ENCODE assay signal across 31 cellular contexts in the genomic region with DNA sequence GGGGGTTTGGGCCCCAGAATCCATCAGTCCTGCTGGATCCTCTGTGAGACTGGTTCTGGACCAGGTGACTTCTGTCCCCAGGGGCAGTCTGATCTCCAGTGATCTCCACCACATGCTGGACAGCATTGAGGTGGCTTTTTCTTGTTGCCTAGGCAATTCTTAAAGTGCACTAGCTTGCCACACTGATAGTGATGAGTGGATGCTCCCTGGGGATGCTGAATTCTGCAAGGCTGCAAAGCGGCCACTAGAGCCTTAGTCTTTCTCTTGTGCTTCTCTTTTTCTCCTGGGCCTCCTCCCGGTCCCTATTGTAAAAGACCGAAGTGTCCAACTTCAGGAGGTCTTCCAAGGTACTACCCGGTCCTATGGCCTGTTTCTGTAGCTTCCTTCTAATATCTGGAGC.
"Had no signal": no experiment of that assay in that cellular context is flagged by ENCODE, and none has a peak within 500 bp of the region (broad histone marks: within the 10 kb centered on the region; RNA-seq: fewer than 3 reads in every experiment).

No MANE protein-coding gene starts in this region.

- H3K4me1 Mint-ChIP-seq: central memory CD8-positive, alpha-beta T cell; naive B cell; stimulated activated memory B cell treated with anti-CD40 and anti-IgM and Interleukin-4, amounts not matched to agents 10 μg/mL and 1 μg/mL and 100 μg/mL, for 72 hours; stimulated activated naive CD8-positive, alpha-beta T cell treated with anti-CD3 and anti-CD28 coated beads, Interleukin-15, amount 100 ng/mL, for 72 hours had no signal

- DNase-seq: activated CD4-positive, alpha-beta T cell treated with anti-CD3 and anti-CD28 coated beads for 4 hours; activated CD4-positive, alpha-beta T cell treated with anti-CD3 and anti-CD28 coated beads, Interleukin-2, amount 50 U/mL, for 4 hours; activated CD8-positive, alpha-beta memory T cell treated with anti-CD3 and anti-CD28 coated beads, Interleukin-2, amount 50 U/mL, for 4 hours; activated naive CD4-positive, alpha-beta T cell treated with Interleukin-2 at 50 U/mL for 16 hours; activated T-cell treated with anti-CD3 and anti-CD28 coated beads, Interleukin-2, amount 50 U/mL, for 48 hours; anterior cingulate cortex; head of caudate nucleus; hippocampal formation; left cardiac atrium; mammary epithelial cell; naive B cell; nephron progenitor cell; pancreas; retina; stimulated activated CD4-positive, alpha-beta T cell treated with anti-CD3 and anti-CD28 coated beads, Interleukin-1b, Interleukin-23, amount 100 ng/mL, for 48 hours; stimulated activated CD4-positive, alpha-beta T cell treated with anti-CD3 and anti-CD28 coated beads, Interleukin-4, amount 100 ng/mL, for 4 hours; stimulated activated CD8-positive, alpha-beta memory T cell treated with anti-CD3 and anti-CD28 coated beads, Interleukin-4, amount 100 ng/mL, for 48 hours; stimulated activated naive CD8-positive, alpha-beta T cell treated with anti-CD3 and anti-CD28 coated beads, Interleukin-15, amount 100 ng/mL, for 72 hours; T-helper 9 cell; upper lobe of right lung had no signal

- H3K27ac Mint-ChIP-seq: activated naive CD8-positive, alpha-beta T cell; activated T-helper 2 cell treated with anti-CD3 and anti-CD28 coated beads, Interferon-gamma antibody, Interleukin-2, Interleukin-4, amounts not matched to agents 10 μg/mL and 5 μg/mL and 100 μg/mL, durations not matched to agents 14 hours and 24 hours and 36 hours; dendritic cell treated with granulocyte-macrophage colony-stimulating factor and Interleukin-4, amounts not matched to agents 40 ng/mL and 50 ng/mL, for 4 days; naive B cell; stimulated activated memory B cell treated with anti-CD40 and anti-IgM and Interleukin-4, amounts not matched to agents 10 μg/mL and 1 μg/mL and 100 μg/mL, for 72 hours; stimulated activated naive CD8-positive, alpha-beta T cell treated with anti-CD3 and anti-CD28 coated beads, Interleukin-15, amount 100 ng/mL, for 72 hours had no signal

- H3K36me3 Mint-ChIP-seq: activated naive CD8-positive, alpha-beta T cell; mesothelial cell of epicardium; naive B cell; stimulated activated memory B cell treated with anti-CD40 and anti-IgM and Interleukin-4, amounts not matched to agents 10 μg/mL and 1 μg/mL and 100 μg/mL, for 72 hours had no signal

- ATAC-seq: gastroesophageal sphincter; left cardiac atrium; pancreas; stimulated activated memory B cell treated with anti-CD40 and anti-IgM and Interleukin-4, amounts not matched to agents 10 μg/mL and 1 μg/mL and 100 μg/mL, for 72 hours; stimulated activated naive CD8-positive, alpha-beta T cell treated with anti-CD3 and anti-CD28 coated beads, Interleukin-15, amount 100 ng/mL, for 72 hours had no signal

- H3K4me3 ChIP-seq: esophagus muscularis mucosa, gastroesophageal sphincter, pancreas, prostate gland, smooth muscle cell, thyroid gland, upper lobe of right lung had no signal

- H3K4me3 Mint-ChIP-seq: activated naive CD8-positive, alpha-beta T cell; central memory CD8-positive, alpha-beta T cell; dendritic cell treated with granulocyte-macrophage colony-stimulating factor and Interleukin-4, amounts not matched to agents 40 ng/mL and 50 ng/mL, for 4 days; mesothelial cell of epicardium; naive B cell; nephron progenitor cell; stimulated activated memory B cell treated with anti-CD40 and anti-IgM and Interleukin-4, amounts not matched to agents 10 μg/mL and 1 μg/mL and 100 μg/mL, for 72 hours; stimulated activated naive CD8-positive, alpha-beta T cell treated with anti-CD3 and anti-CD28 coated beads, Interleukin-15, amount 100 ng/mL, for 72 hours had no signal

- H3K27me3 Mint-ChIP-seq: activated naive CD8-positive, alpha-beta T cell; dendritic cell treated with granulocyte-macrophage colony-stimulating factor and Interleukin-4, amounts not matched to agents 40 ng/mL and 50 ng/mL, for 4 days; stimulated activated memory B cell treated with anti-CD40 and anti-IgM and Interleukin-4, amounts not matched to agents 10 μg/mL and 1 μg/mL and 100 μg/mL, for 72 hours; stimulated activated naive CD8-positive, alpha-beta T cell treated with anti-CD3 and anti-CD28 coated beads, Interleukin-15, amount 100 ng/mL, for 72 hours had no signal

- H3K9me3 Mint-ChIP-seq: activated T-helper 2 cell treated with anti-CD3 and anti-CD28 coated beads, Interferon-gamma antibody, Interleukin-2, Interleukin-4, amounts not matched to agents 10 μg/mL and 5 μg/mL and 100 μg/mL, durations not matched to agents 14 hours and 24 hours and 36 hours; central memory CD8-positive, alpha-beta T cell; dendritic cell treated with granulocyte-macrophage colony-stimulating factor and Interleukin-4, amounts not matched to agents 40 ng/mL and 50 ng/mL, for 4 days; mesothelial cell of epicardium; naive B cell; nephron progenitor cell; stimulated activated memory B cell treated with anti-CD40 and anti-IgM and Interleukin-4, amounts not matched to agents 10 μg/mL and 1 μg/mL and 100 μg/mL, for 72 hours; stimulated activated naive CD8-positive, alpha-beta T cell treated with anti-CD3 and anti-CD28 coated beads, Interleukin-15, amount 100 ng/mL, for 72 hours had no signal
